26 cellular contexts compared by ENCODE assay signal in the genomic region with DNA sequence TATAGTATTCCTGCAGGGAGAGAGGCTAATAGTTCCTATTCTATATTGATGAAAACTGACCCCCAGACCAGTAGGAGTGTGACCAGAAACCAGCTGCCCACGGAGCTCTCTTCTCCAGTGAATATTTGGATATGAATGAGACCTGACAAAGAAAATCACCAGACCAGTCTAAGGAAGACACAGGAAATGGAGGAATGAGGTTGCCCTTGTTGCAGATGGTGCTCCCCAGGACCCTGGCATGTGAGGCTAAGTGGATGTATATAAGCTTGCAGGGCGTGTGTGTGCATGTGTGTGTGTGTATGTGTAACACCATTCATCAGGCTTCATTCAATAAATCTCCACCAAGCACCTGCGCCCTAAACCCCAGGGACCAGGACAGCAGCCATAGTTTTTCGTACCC. TPM values are rescaled to one million over a fixed set of nuclear protein-coding genes. Genes with fewer than 3 reads are reported as not detected.
DNase-seq lines count a peak whose midpoint lies in the region; ATAC-seq and TF ChIP-seq lines count a peak whose summit lies in the region.
"Had no signal": no experiment of that assay in that cellular context is flagged by ENCODE, and none has a peak within 500 bp of the region (broad histone marks: within the 10 kb centered on the region; RNA-seq: fewer than 3 reads in every experiment).

No MANE protein-coding gene starts in this region.

- H3K4me1 Mint-ChIP-seq in natural killer cell treated with Interleukin-12 subunit alpha and Interleukin-12 subunit beta and Interleukin-15 and Interleukin-18, amount 100 ng/mL, for 72 hours (ENCODE audit: low read depth in 2 of 2), result peaks cover 10 to 11% of the 10 kb centered on the region in 2 donors
- peaks cover 0 to 16% of the 10 kb centered on the region in 2 donors for H3K4me1 Mint-ChIP-seq in natural killer cell
- peaks cover 11% of the 10 kb centered on the region for H3K4me1 Mint-ChIP-seq in glutamatergic neuron (ENCODE audit: low read depth, unreplicated experiment)

- DNase-seq in natural killer cell treated with Interleukin-12 subunit alpha and Interleukin-12 subunit beta and Interleukin-15 and Interleukin-18, amount 100 ng/mL, for 72 hours (ENCODE audit: low spot score), result no peak
- DNase-seq in natural killer cell (no peak), OCI-LY7 (ENCODE audit: low spot score) (no peak), glutamatergic neuron (peak; percentile 48), NCI-H1048 (lab: John Stamatoyannopoulos, UW) (no peak), EL (no peak)
- no peak for DNase-seq in activated CD8-positive, alpha-beta memory T cell treated with anti-CD3 and anti-CD28 coated beads, Interleukin-2, amount 50 U/mL, for 48 hours
- DNase-seq: adrenal gland; CD4-positive, alpha-beta memory T cell; dermis blood vessel endothelial cell; foreskin fibroblast; GDM1; immature natural killer cell; left ventricle myocardium inferior; NCI-H1930; NCI-H510A treated with DMSO at 0.1 percent for 48 hours; RPMI8226 had no signal

- no peaks in the 10 kb centered on the region for H3K36me3 ChIP-seq in OCI-LY7 (ENCODE audit: insufficient read depth, low read length)
- H3K36me3 ChIP-seq: adrenal gland, cardiac muscle cell, left ventricle myocardium inferior, prostate gland had no signal

- no peaks in the 10 kb centered on the region for H3K79me2 ChIP-seq in OCI-LY7 (ENCODE audit: insufficient read depth, low read depth, low read length)
- H3K79me2 ChIP-seq: hepatocyte had no signal

- H3K27ac ChIP-seq in OCI-LY7 (ENCODE audit: low read depth, low read length, poor library complexity, severe bottlenecking), result no peak overlapping the region
- H3K27ac ChIP-seq: adrenal gland, cardiac muscle cell, hepatocyte, prostate gland had no signal

- peak overlapping the region; percentile 45 for H3K4me3 Mint-ChIP-seq in natural killer cell treated with Interleukin-12 subunit alpha and Interleukin-12 subunit beta and Interleukin-15 and Interleukin-18, amount 100 ng/mL, for 72 hours
- H3K4me3 Mint-ChIP-seq in natural killer cell (no peak overlapping the region), glutamatergic neuron (ENCODE audit: unreplicated experiment) (no peak overlapping the region)
- H3K4me3 Mint-ChIP-seq: immature natural killer cell; stimulated activated effector memory CD8-positive, alpha-beta T cell treated with anti-CD3 and anti-CD28 coated beads, Interleukin-12 subunit alpha, Interleukin-12 subunit beta, amount 100 ng/mL, for 72 hours; WTC11 had no signal

- intact Hi-C loops in natural killer cell (cut with micrococcal nuclease), result no loop called here
- intact Hi-C loops in OCI-LY7 (cut with micrococcal nuclease; ENCODE audit: unreplicated experiment), result no loop called here

- H2AFZ ChIP-seq in OCI-LY7 (ENCODE audit: low read length), result peak overlapping the region; percentile 65
- H2AFZ ChIP-seq: hepatocyte had no signal

- H3K27me3 Mint-ChIP-seq in natural killer cell treated with Interleukin-12 subunit alpha and Interleukin-12 subunit beta and Interleukin-15 and Interleukin-18, amount 100 ng/mL, for 72 hours, result peaks cover 18 to 19% of the 10 kb centered on the region in 2 donors
- peaks cover 0 to 16% of the 10 kb centered on the region in 2 donors for H3K27me3 Mint-ChIP-seq in natural killer cell (ENCODE audit: low read depth in 2 of 2)
- H3K27me3 Mint-ChIP-seq in glutamatergic neuron (ENCODE audit: unreplicated experiment), result no peaks in the 10 kb centered on the region

- H3K4me1 ChIP-seq in OCI-LY7 (ENCODE audit: insufficient read depth, low read length, poor library complexity, severe bottlenecking), result peaks cover 44% of the 10 kb centered on the region

- no peaks in the 10 kb centered on the region for H3K9me3 ChIP-seq in OCI-LY7 (ENCODE audit: low read length)
- H3K9me3 ChIP-seq: adrenal gland, left ventricle myocardium inferior, prostate gland had no signal

- H3K9me3 Mint-ChIP-seq in natural killer cell treated with Interleukin-12 subunit alpha and Interleukin-12 subunit beta and Interleukin-15 and Interleukin-18, amount 100 ng/mL, for 72 hours, result no peaks in the 10 kb centered on the region
- H3K9me3 Mint-ChIP-seq in natural killer cell (no peaks in the 10 kb centered on the region), glutamatergic neuron (ENCODE audit: unreplicated experiment) (peaks cover 2% of the 10 kb centered on the region)
- H3K9me3 Mint-ChIP-seq: immature natural killer cell; stimulated activated effector memory CD8-positive, alpha-beta T cell treated with anti-CD3 and anti-CD28 coated beads, Interleukin-12 subunit alpha, Interleukin-12 subunit beta, amount 100 ng/mL, for 72 hours; WTC11 had no signal

- CTCF ChIA-PET in OCI-LY7 (lab: Charles Lee; ENCODE audit: unreplicated experiment), result no interaction called here

- no peaks in the 10 kb centered on the region for H3K9me2 ChIP-seq in OCI-LY7 (ENCODE audit: insufficient read depth, low read length)

- TF ChIP-seq CTCF in natural killer cell (IDR thresholded peaks at IDR 0.05) (no peak), OCI-LY7 (conservative IDR thresholded peaks at IDR 0.05; ENCODE audit: low read length) (no peak), glutamatergic neuron (IDR thresholded peaks at IDR 0.05; ENCODE audit: partially characterized antibody, unreplicated experiment) (no peak)

- H3K36me3 Mint-ChIP-seq in natural killer cell treated with Interleukin-12 subunit alpha and Interleukin-12 subunit beta and Interleukin-15 and Interleukin-18, amount 100 ng/mL, for 72 hours, result no peaks in the 10 kb centered on the region
- H3K36me3 Mint-ChIP-seq in natural killer cell (no peaks in the 10 kb centered on the region), glutamatergic neuron (ENCODE audit: unreplicated experiment) (no peaks in the 10 kb centered on the region)
- H3K36me3 Mint-ChIP-seq: CD4-positive, alpha-beta memory T cell; immature natural killer cell; WTC11 had no signal

- H4K20me1 ChIP-seq in OCI-LY7 (ENCODE audit: insufficient read depth, low read length), result no peaks in the 10 kb centered on the region

- no peak for ATAC-seq in natural killer cell treated with Interleukin-12 subunit alpha and Interleukin-12 subunit beta and Interleukin-15 and Interleukin-18, amount 100 ng/mL, for 72 hours
- ATAC-seq in natural killer cell, result no peak
- ATAC-seq in GM18519 (IDR thresholded peaks at IDR 0.05; ENCODE audit: low FRiP score, unreplicated experiment), result no peak
- ATAC-seq: HCT116, WTC11 had no signal

- no peak overlapping the region for H3K4me2 ChIP-seq in OCI-LY7 (ENCODE audit: low read length)
- H3K4me2 ChIP-seq: hepatocyte had no signal

- H3K27ac Mint-ChIP-seq in natural killer cell treated with Interleukin-12 subunit alpha and Interleukin-12 subunit beta and Interleukin-15 and Interleukin-18, amount 100 ng/mL, for 72 hours, result peak overlapping the region in 1 of 2 donors; percentile 48
- no peak overlapping the region for H3K27ac Mint-ChIP-seq in natural killer cell
- H3K27ac Mint-ChIP-seq in glutamatergic neuron (ENCODE audit: unreplicated experiment), result no peak overlapping the region
- H3K27ac Mint-ChIP-seq: immature natural killer cell; stimulated activated effector memory CD8-positive, alpha-beta T cell treated with anti-CD3 and anti-CD28 coated beads, Interleukin-12 subunit alpha, Interleukin-12 subunit beta, amount 100 ng/mL, for 72 hours; WTC11 had no signal

- no peak overlapping the region for H3K4me3 ChIP-seq in OCI-LY7 (ENCODE audit: low read depth, low read length, poor library complexity, severe bottlenecking)
- H3K4me3 ChIP-seq: adrenal gland, cardiac muscle cell, hepatocyte, K562, left ventricle myocardium inferior, prostate gland had no signal

- BruUV-seq in OCI-LY7 (replicated peaks; lab: Mats Ljungman, UMichigan), result no TSS peak

- POLR2A ChIA-PET in OCI-LY7 (lab: Charles Lee), result interaction anchor here (0.5 kb wide), 1 partner anchor 14 kb away, joined by 4 read pairs; no protein-coding TSS in a partner anchor

RNA-seq across cellular contexts. Expression of gene PHLDA3, which starts 14.4 kb away (rescaled TPM):
- 1 to 10 TPM; 2.7 to 3.3 TPM for total RNA-seq in natural killer cell treated with Interleukin-12 subunit alpha and Interleukin-12 subunit beta and Interleukin-15 and Interleukin-18, amount 100 ng/mL, for 72 hours
- total RNA-seq in natural killer cell, result 1 to 10 TPM in 2 of 3 donors, under 1 TPM in 1; 0.63 to 1.7 (median 1.1) TPM
- not detected in 2 replicates for total RNA-seq in OCI-LY7 (2014; rRNA removed; shearing (Covaris generic))
- not detected in 2 replicates for total RNA-seq in OCI-LY7 (2022)
- total RNA-seq in glutamatergic neuron (ENCODE audit: unreplicated experiment), result 18.5 TPM

RNA-seq across cellular contexts. Expression of gene TNNI1, which starts 33.0 kb away (rescaled TPM):
- not detected for total RNA-seq in natural killer cell treated with Interleukin-12 subunit alpha and Interleukin-12 subunit beta and Interleukin-15 and Interleukin-18, amount 100 ng/mL, for 72 hours
- total RNA-seq in natural killer cell (under 1 TPM in 1 of 3 donors, not detected in 2; 0.08 TPM), OCI-LY7 (2022) (2.0 and 3.1 TPM in 2 replicates), glutamatergic neuron (ENCODE audit: unreplicated experiment) (4.1 TPM)
- 0.95 and 4.9 TPM in 2 replicates for total RNA-seq in OCI-LY7 (2014; rRNA removed; shearing (Covaris generic))
- total RNA-seq: CD4-positive, alpha-beta memory T cell; dermis blood vessel endothelial cell; K562; mononuclear cell had no signal

RNA-seq across cellular contexts. Expression of gene CSRP1, which starts 52.4 kb away (rescaled TPM):
- total RNA-seq in natural killer cell treated with Interleukin-12 subunit alpha and Interleukin-12 subunit beta and Interleukin-15 and Interleukin-18, amount 100 ng/mL, for 72 hours, result 10 to 100 TPM; 41.6 to 57.8 TPM
- total RNA-seq in natural killer cell (10 to 100 TPM; 36.9 to 48.4 (median 44.1) TPM), OCI-LY7 (2022) (72.2 and 89.8 TPM in 2 replicates), glutamatergic neuron (ENCODE audit: unreplicated experiment) (6.2 TPM)
- 46.4 and 52.8 TPM in 2 replicates for total RNA-seq in OCI-LY7 (2014; rRNA removed; shearing (Covaris generic))

RNA-seq across cellular contexts. Expression of gene LAD1, which starts 55.4 kb away (rescaled TPM):
- total RNA-seq in natural killer cell treated with Interleukin-12 subunit alpha and Interleukin-12 subunit beta and Interleukin-15 and Interleukin-18, amount 100 ng/mL, for 72 hours, result not detected
- under 1 TPM in 1 of 3 donors, not detected in 2; 0.68 TPM for total RNA-seq in natural killer cell
- not detected in 2 replicates for total RNA-seq in OCI-LY7 (2014; rRNA removed; shearing (Covaris generic))
- not detected in 2 replicates for total RNA-seq in OCI-LY7 (2022)
- 0.25 TPM for total RNA-seq in glutamatergic neuron (ENCODE audit: unreplicated experiment)
- total RNA-seq: mononuclear cell had no signal
